9 cellular contexts compared by ENCODE assay signal in genomic region chr22:32378703-32379272, GRCh38. TPM values are rescaled to one million over a fixed set of nuclear protein-coding genes. Genes with fewer than 3 reads are reported as not detected.
DNase-seq lines count a peak whose midpoint lies in the region; ATAC-seq lines count a peak whose summit lies in the region.
"Had no signal": no experiment of that assay in that cellular context is flagged by ENCODE, and none has a peak within 500 bp of the region (broad histone marks: within the 10 kb centered on the region; RNA-seq: fewer than 3 reads in every experiment).

No MANE protein-coding gene starts in this region.

- no peaks in the 10 kb centered on the region for H3K27me3 Mint-ChIP-seq in activated T-helper 17 cell treated with anti-CD3 and anti-CD28 coated beads, Interleukin-2, amount 50 U/mL, for 72 hours

- DNase-seq in NCI-H1436 (lab: John Stamatoyannopoulos, UW), result peak; percentile 12
- DNase-seq in NCI-H1436 treated with DMSO at 0.1 percent for 48 hours (lab: John Stamatoyannopoulos, UW), result no peak
- peak; percentile 77 for DNase-seq in HuH-7 (ENCODE audit: low spot score)
- peak; percentile 75 for DNase-seq in islet precursor cell
- no peak for DNase-seq in effector memory CD4-positive, alpha-beta T cell

- no peaks in the 10 kb centered on the region for H3K4me1 ChIP-seq in effector memory CD4-positive, alpha-beta T cell (ENCODE audit: control insufficient read depth, insufficient read depth, low read length, poor library complexity, severe bottlenecking)

- H3K9me3 ChIP-seq in effector memory CD4-positive, alpha-beta T cell (ENCODE audit: control insufficient read depth, low read length), result no peaks in the 10 kb centered on the region

- no peaks in the 10 kb centered on the region for H3K9me3 Mint-ChIP-seq in activated T-helper 17 cell treated with anti-CD3 and anti-CD28 coated beads, Interleukin-2, amount 50 U/mL, for 72 hours
- H3K9me3 Mint-ChIP-seq: CD4-positive, CD25-positive, alpha-beta regulatory T cell had no signal

- no peak overlapping the region for H3K4me3 Mint-ChIP-seq in activated T-helper 17 cell treated with anti-CD3 and anti-CD28 coated beads, Interleukin-2, amount 50 U/mL, for 72 hours
- H3K4me3 Mint-ChIP-seq: CD4-positive, CD25-positive, alpha-beta regulatory T cell had no signal

- H3K36me3 ChIP-seq in effector memory CD4-positive, alpha-beta T cell (ENCODE audit: control insufficient read depth, insufficient read depth, low read length), result no peaks in the 10 kb centered on the region

- H3K27ac Mint-ChIP-seq in activated T-helper 17 cell treated with anti-CD3 and anti-CD28 coated beads, Interleukin-2, amount 50 U/mL, for 72 hours, result no peak overlapping the region
- H3K27ac Mint-ChIP-seq: CD4-positive, CD25-positive, alpha-beta regulatory T cell had no signal

- H3K36me3 Mint-ChIP-seq in activated T-helper 17 cell treated with anti-CD3 and anti-CD28 coated beads, Interleukin-2, amount 50 U/mL, for 72 hours (ENCODE audit: low read depth), result no peaks in the 10 kb centered on the region
- H3K36me3 Mint-ChIP-seq: CD4-positive, CD25-positive, alpha-beta regulatory T cell had no signal

- no peaks in the 10 kb centered on the region for H3K27me3 ChIP-seq in effector memory CD4-positive, alpha-beta T cell (replicated peaks; ENCODE audit: control insufficient read depth, insufficient read depth, low read length, poor library complexity, severe bottlenecking)

- no peak overlapping the region for H3K4me3 ChIP-seq in effector memory CD4-positive, alpha-beta T cell (ENCODE audit: insufficient read depth, low read depth, low read length, poor library complexity, severe bottlenecking)

- no peak overlapping the region for H3K27ac ChIP-seq in effector memory CD4-positive, alpha-beta T cell (ENCODE audit: insufficient read depth, low read length, poor library complexity, severe bottlenecking)

- H3K4me1 Mint-ChIP-seq in activated T-helper 17 cell treated with anti-CD3 and anti-CD28 coated beads, Interleukin-2, amount 50 U/mL, for 72 hours, result no peaks in the 10 kb centered on the region
- H3K4me1 Mint-ChIP-seq: CD4-positive, CD25-positive, alpha-beta regulatory T cell had no signal

- ATAC-seq in activated T-helper 17 cell treated with anti-CD3 and anti-CD28 coated beads, Interleukin-2, amount 50 U/mL, for 72 hours (replicated peaks), result peak; percentile 35
- no peak for ATAC-seq in GM19395 (IDR thresholded peaks at IDR 0.05; ENCODE audit: unreplicated experiment)
- ATAC-seq in HG02763 (IDR thresholded peaks at IDR 0.05; ENCODE audit: unreplicated experiment), result no peak

RNA-seq across cellular contexts. Expression of gene RFPL3, which starts 21.1 kb away (rescaled TPM):
- total RNA-seq in activated T-helper 17 cell treated with anti-CD3 and anti-CD28 coated beads, Interleukin-2, amount 50 U/mL, for 72 hours, result not detected
- total RNA-seq: CD4-positive, CD25-positive, alpha-beta regulatory T cell had no signal

RNA-seq across cellular contexts. Expression of gene RTCB, which starts 33.3 kb away (rescaled TPM):
- total RNA-seq in activated T-helper 17 cell treated with anti-CD3 and anti-CD28 coated beads, Interleukin-2, amount 50 U/mL, for 72 hours, result 10 to 100 TPM; 52.3 to 92.2 TPM

Comparison
In these comparisons a context has a peak if more than half of its experiments do, and no peak if none do; other contexts are left out.
1. DNase-seq: peak in NCI-H1436 (single experiment), HuH-7 (single experiment) and islet precursor cell (single experiment); none in NCI-H1436 treated with DMSO at 0.1 percent for 48 hours (single experiment) and effector memory CD4-positive, alpha-beta T cell (0 of 3).